ENCODE assay signal across 14 cellular contexts in genomic region chr15:81098884-81099601, GRCh38. TPM values are rescaled to one million over a fixed set of nuclear protein-coding genes. Genes with fewer than 3 reads are reported as not detected.
DNase-seq lines count a peak whose midpoint lies in the region; ATAC-seq, FAIRE-seq and TF ChIP-seq lines count a peak whose summit lies in the region.
"Had no signal": no experiment of that assay in that cellular context is flagged by ENCODE, and none has a peak within 500 bp of the region (broad histone marks: within the 10 kb centered on the region; RNA-seq: fewer than 3 reads in every experiment).

No MANE protein-coding gene starts in this region.

- H3K36me3 ChIP-seq in BLaER1 treated with 17β-estradiol and CSF1 and Interleukin-3, amounts not matched to agents 10 nM and 100 nM, result no peaks in the 10 kb centered on the region
- no peaks in the 10 kb centered on the region for H3K36me3 ChIP-seq in endothelial cell of umbilical vein (ENCODE audit: control insufficient read depth in 2 of 2, extremely low read depth in 1 of 2, insufficient read depth in 2 of 2, low read length in 2 of 2)
- H3K36me3 ChIP-seq in lung (ENCODE audit: control insufficient read depth in 2 of 2, insufficient read depth in 2 of 2, low read length in 2 of 2), result no peaks in the 10 kb centered on the region
- H3K36me3 ChIP-seq: SJSA1 had no signal

- no peak overlapping the region for H3K4me3 Mint-ChIP-seq in activated T-cell treated with anti-CD3 and anti-CD28 coated beads, Interleukin-2, amount 50 U/mL, for 72 hours

- H3K4me2 ChIP-seq in BLaER1 treated with 17β-estradiol and CSF1 and Interleukin-3, amounts not matched to agents 10 nM and 100 nM, result peak overlapping the region; percentile 25 to 96 (median 59)
- H3K4me2 ChIP-seq in endothelial cell of umbilical vein (ENCODE audit: insufficient read depth, low read length), result peak overlapping the region; percentile 9

- H3K4me1 Mint-ChIP-seq in activated T-cell treated with anti-CD3 and anti-CD28 coated beads, Interleukin-2, amount 50 U/mL, for 72 hours (ENCODE audit: low read depth), result peaks cover 12% of the 10 kb centered on the region

- H3K79me2 ChIP-seq in endothelial cell of umbilical vein (ENCODE audit: control insufficient read depth, insufficient read depth, low read length), result no peaks in the 10 kb centered on the region

- TF ChIP-seq CTCF in NB4 (IDR thresholded peaks at IDR 0.05; ENCODE audit: low read depth, low read length), result no peak
- TF ChIP-seq CTCF in endothelial cell of umbilical vein (IDR thresholded peaks at IDR 0.05; ENCODE audit: extremely low read depth in 1 of 2, insufficient read depth in 1 of 2, low read depth in 1 of 2, low read length in 2 of 2), result no peak
- TF ChIP-seq CTCF in lung (IDR thresholded peaks at IDR 0.05; ENCODE audit: control extremely low read depth, extremely low read depth), result no peak

- FAIRE-seq in endothelial cell of umbilical vein (lab: Jason Lieb, UNC), result peak; percentile 75

- no peak overlapping the region for H2AFZ ChIP-seq in endothelial cell of umbilical vein (ENCODE audit: low read depth, low read length)

- peak overlapping the region in 2 of 11 experiments; percentile 32 to 51; a peak in 3 of 22 replicates for H3K27ac ChIP-seq in BLaER1 treated with 17β-estradiol and CSF1 and Interleukin-3, amounts not matched to agents 10 nM and 100 nM
- H3K27ac ChIP-seq in endothelial cell of umbilical vein (ENCODE audit: insufficient read depth, low read depth, low read length), result no peak overlapping the region
- no peak overlapping the region for H3K27ac ChIP-seq in lung (ENCODE audit: low read depth in 1 of 2, low read length in 1 of 2)
- H3K27ac ChIP-seq: SJSA1 had no signal

- no peaks in the 10 kb centered on the region for H3K36me3 Mint-ChIP-seq in activated T-cell treated with anti-CD3 and anti-CD28 coated beads, Interleukin-2, amount 50 U/mL, for 72 hours (ENCODE audit: insufficient read depth in 2 of 2)
- H3K36me3 Mint-ChIP-seq: CD4-positive, alpha-beta memory T cell had no signal

- BruUV-seq in endothelial cell of umbilical vein (replicated peaks; lab: Mats Ljungman, UMichigan), result no TSS peak

- peaks cover 9 to 72% (median 15%) of the 10 kb centered on the region in 10 experiments; a peak in 19 of 20 replicates for H3K4me1 ChIP-seq in BLaER1 treated with 17β-estradiol and CSF1 and Interleukin-3, amounts not matched to agents 10 nM and 100 nM
- H3K4me1 ChIP-seq in endothelial cell of umbilical vein (ENCODE audit: control insufficient read depth, extremely low read depth, insufficient read depth, low read length) (peaks cover 13% of the 10 kb centered on the region), lung (ENCODE audit: control insufficient read depth in 2 of 2, insufficient read depth in 2 of 2, low read length in 2 of 2) (peaks cover 0 to 15% of the 10 kb centered on the region in 2 donors)
- H3K4me1 ChIP-seq: SJSA1 had no signal

- H3K4me3 ChIP-seq in BLaER1 treated with 17β-estradiol and CSF1 and Interleukin-3, amounts not matched to agents 10 nM and 100 nM, result peak overlapping the region in 4 of 10 experiments; percentile 8 to 48 (median 36); a peak in 6 of 20 replicates
- H3K4me3 ChIP-seq in NB4 (ENCODE audit: low read depth, low read length) (no peak overlapping the region), endothelial cell of umbilical vein (replicated peaks in 1 of 3; ENCODE audit: insufficient read depth in 1 of 3, low read depth in 1 of 3, low read length in 3 of 3) (no peak overlapping the region), lung (no peak overlapping the region)
- H3K4me3 ChIP-seq: SJSA1 had no signal

- TF ChIP-seq POLR2A in NB4 (IDR thresholded peaks at IDR 0.05; ENCODE audit: extremely low read depth, insufficient read length) (no peak), endothelial cell of umbilical vein (IDR thresholded peaks at IDR 0.05; ENCODE audit: low read depth, low read length) (no peak)

- POLR2A ChIA-PET in endothelial cell of umbilical vein (lab: Charles Lee), result interaction anchor here (2.2 kb wide), 1 partner anchor 97 kb away, joined by 9 read pairs; no protein-coding TSS in a partner anchor

- H3K27me3 Mint-ChIP-seq in activated T-cell treated with anti-CD3 and anti-CD28 coated beads, Interleukin-2, amount 50 U/mL, for 72 hours (ENCODE audit: low read depth), result peaks cover 58% of the 10 kb centered on the region

- intact Hi-C loops in endothelial cell of umbilical vein (cut with micrococcal nuclease), result no loop called here

- CTCF ChIA-PET in endothelial cell of umbilical vein (lab: Charles Lee), result interaction anchor here (1.3 to 4.0 kb wide), 4 partner anchors 9 to 167 kb away, joined by 4 to 32 read pairs (median 15); partner anchors contain the start of gene TLNRD1

- H4K20me1 ChIP-seq in BLaER1 treated with 17β-estradiol and CSF1 and Interleukin-3, amounts not matched to agents 10 nM and 100 nM, result no peaks in the 10 kb centered on the region
- H4K20me1 ChIP-seq in endothelial cell of umbilical vein (replicated peaks; ENCODE audit: control insufficient read depth, extremely low read depth, insufficient read depth, low read length), result no peaks in the 10 kb centered on the region

- ATAC-seq in lung (ENCODE audit: insufficient read depth, low FRiP score), result peak; percentile 38
- ATAC-seq in stimulated activated naive CD8-positive, alpha-beta T cell treated with anti-CD3 and anti-CD28 coated beads, Interleukin-15, Interleukin-2, amounts not matched to agents 100 U/mL and 50 U/mL, for 24 hours, result no peak
- no peak for ATAC-seq in activated T-cell treated with anti-CD3 and anti-CD28 coated beads, Interleukin-2, amount 50 U/mL, for 72 hours (replicated peaks in 1 of 2)

- no peaks in the 10 kb centered on the region for H3K9me1 ChIP-seq in endothelial cell of umbilical vein (replicated peaks; ENCODE audit: control insufficient read depth, extremely low read depth, insufficient read depth, low read length)

- dilution Hi-C loops in endothelial cell of umbilical vein (cut with MboI; ENCODE audit: extremely low pct_ligation_motif_present, low sequenced_read_pairs), result no loop called here

- H3K27ac Mint-ChIP-seq in activated T-cell treated with anti-CD3 and anti-CD28 coated beads, Interleukin-2, amount 50 U/mL, for 72 hours, result no peak overlapping the region
- H3K27ac Mint-ChIP-seq: CD4-positive, alpha-beta memory T cell had no signal

- H3K9ac ChIP-seq in BLaER1 treated with 17β-estradiol and CSF1 and Interleukin-3, amounts not matched to agents 10 nM and 100 nM, result peak overlapping the region in 3 of 11 experiments; percentile 1 to 49 (median 30); a peak in 2 of 22 replicates
- no peak overlapping the region for H3K9ac ChIP-seq in endothelial cell of umbilical vein (replicated peaks; ENCODE audit: extremely low read depth, insufficient read depth, low read length)

- H3K9me3 ChIP-seq in BLaER1 treated with 17β-estradiol and CSF1 and Interleukin-3, amounts not matched to agents 10 nM and 100 nM (replicated peaks in 1 of 11), result no peaks in the 10 kb centered on the region
- H3K9me3 ChIP-seq in endothelial cell of umbilical vein (replicated peaks; ENCODE audit: control insufficient read depth, insufficient read depth, low read length) (no peaks in the 10 kb centered on the region), lung (ENCODE audit: control insufficient read depth in 2 of 2, insufficient read depth in 1 of 2, low read length in 1 of 2) (peaks cover 0 to 2% of the 10 kb centered on the region in 2 donors)
- H3K9me3 ChIP-seq: SJSA1 had no signal

- H3K27me3 ChIP-seq in BLaER1 treated with 17β-estradiol and CSF1 and Interleukin-3, amounts not matched to agents 10 nM and 100 nM, result no peaks in the 10 kb centered on the region
- H3K27me3 ChIP-seq in endothelial cell of umbilical vein (ENCODE audit: control insufficient read depth in 2 of 2, insufficient read depth in 2 of 2, low read length in 2 of 2), result no peaks in the 10 kb centered on the region
- no peaks in the 10 kb centered on the region for H3K27me3 ChIP-seq in lung (ENCODE audit: control insufficient read depth, insufficient read depth)
- H3K27me3 ChIP-seq: SJSA1 had no signal

- DNase-seq in NB4 (ENCODE audit: low read depth), result peak; percentile 29
- DNase-seq in endothelial cell of umbilical vein (ENCODE audit: low read depth, low spot score), result peak; percentile 66
- DNase-seq in lung (ENCODE audit: low spot score), result peak; percentile 41
- DNase-seq in NCI-H1048 (lab: John Stamatoyannopoulos, UW), result no peak
- no peak for DNase-seq in SHP77 (lab: John Stamatoyannopoulos, UW)
- no peak for DNase-seq in stimulated activated naive CD8-positive, alpha-beta T cell treated with anti-CD3 and anti-CD28 coated beads, Interleukin-15, Interleukin-2, amounts not matched to agents 100 U/mL and 50 U/mL, for 24 hours
- DNase-seq in activated T-cell treated with anti-CD3 and anti-CD28 coated beads, Interleukin-2, amount 50 U/mL, for 72 hours, result no peak
- DNase-seq: activated CD4-positive, alpha-beta T cell treated with anti-CD3 and anti-CD28 coated beads, Interleukin-2, amount 50 U/mL, for 1 hour; CD4-positive, alpha-beta memory T cell; NCI-H1092; NCI-H510A had no signal

- WGBS in lung, 2 donors, result 9 to 27% methylated on average over 12 of the region's 12 CpGs

- no peaks in the 10 kb centered on the region for H3K9me3 Mint-ChIP-seq in activated T-cell treated with anti-CD3 and anti-CD28 coated beads, Interleukin-2, amount 50 U/mL, for 72 hours
- H3K9me3 Mint-ChIP-seq: CD4-positive, alpha-beta memory T cell had no signal

TF ChIP-seq in endothelial cell of umbilical vein, 7 proteins besides CTCF, POLR2A, EP300 and RAD21 (continues in another document):
- TF ChIP-seq MYC (IDR thresholded peaks at IDR 0.05; ENCODE audit: low read depth, low read length), result no peak
- no peak for TF ChIP-seq EZH2 (IDR thresholded peaks at IDR 0.05; ENCODE audit: borderline replicate concordance, low read depth, low read length, severe bottlenecking)
- no peak for TF ChIP-seq MAX (IDR thresholded peaks at IDR 0.05; ENCODE audit: insufficient read depth, insufficient read length)
- TF ChIP-seq POLR2AphosphoS5 (IDR thresholded peaks at IDR 0.05; ENCODE audit: insufficient read depth, low read depth, low read length), result no peak

RNA-seq across cellular contexts. Expression of gene CFAP161, which starts 35.0 kb away (rescaled TPM):
- total RNA-seq in endothelial cell of umbilical vein (0.65 TPM in 1 of 2 replicates, not detected in the other), lung (10 to 100 TPM in 1 of 2 donors, 1 to 10 TPM in 1; 5.2 to 11.2 TPM)
- polyA plus RNA-seq in endothelial cell of umbilical vein (0.08 TPM in 1 of 2 replicates, not detected in the other), lung (1 to 10 TPM; 2.4 to 2.6 TPM)
- 0.06 and 0.11 TPM in 2 replicates for polyA plus RNA-seq in endothelial cell of umbilical vein (2011; cell fraction: cytosol; rRNA removed)
- 0.14 TPM in 1 of 2 replicates, not detected in the other for polyA plus RNA-seq in endothelial cell of umbilical vein (2011; cell fraction: nucleus; rRNA removed)
- not detected in 2 replicates for polyA plus RNA-seq in endothelial cell of umbilical vein (2012)
- polyA minus RNA-seq in endothelial cell of umbilical vein, result 0.45 TPM in 1 of 2 replicates, not detected in the other
- polyA minus RNA-seq in endothelial cell of umbilical vein (2011; cell fraction: cytosol; rRNA and poly(A)+ RNA removed), result not detected
- 0.24 TPM in 1 of 2 replicates, not detected in the other for polyA minus RNA-seq in endothelial cell of umbilical vein (2011; cell fraction: nucleus; rRNA and poly(A)+ RNA removed)
- under 1 TPM in 1 of 2 donors, not detected in 1; 0.48 TPM for total RNA-seq in activated T-cell treated with anti-CD3 and anti-CD28 coated beads, Interleukin-2, amount 50 U/mL, for 72 hours
- total RNA-seq: CD4-positive, alpha-beta memory T cell; kidney epithelial cell; SJSA1 had no signal
- polyA plus RNA-seq: CD4-positive, alpha-beta memory T cell had no signal

Comparison
In these comparisons a context has a peak if more than half of its experiments do, and no peak if none do; other contexts are left out.
1. DNase-seq: peak in NB4 (single experiment), endothelial cell of umbilical vein (single experiment) and lung (single experiment); none in NCI-H1048 (single experiment), SHP77 (0 of 2), stimulated activated naive CD8-positive, alpha-beta T cell treated with anti-CD3 and anti-CD28 coated beads, Interleukin-15, Interleukin-2, amounts not matched to agents 100 U/mL and 50 U/mL, for 24 hours (single experiment) and activated T-cell treated with anti-CD3 and anti-CD28 coated beads, Interleukin-2, amount 50 U/mL, for 72 hours (0 of 2).